In genomic region chr19:10763399-10763798, GRCh38 we compare ENCODE assay signal across 11 cellular contexts. TPM values are rescaled to one million over a fixed set of nuclear protein-coding genes. Genes with fewer than 3 reads are reported as not detected.
DNase-seq lines count a peak whose midpoint lies in the region; ATAC-seq and TF ChIP-seq lines count a peak whose summit lies in the region.
"Had no signal": no experiment of that assay in that cellular context is flagged by ENCODE, and none has a peak within 500 bp of the region (broad histone marks: within the 10 kb centered on the region; RNA-seq: fewer than 3 reads in every experiment).

No MANE protein-coding gene starts in this region.

- H3K27ac Mint-ChIP-seq in CD4-positive, CD25-positive, alpha-beta regulatory T cell = peak overlapping the region; percentile 92 to 94 (median 93)
- no peak overlapping the region for H3K27ac Mint-ChIP-seq in neural progenitor cell

- H3K9me3 ChIP-seq in CD4-positive, CD25-positive, alpha-beta regulatory T cell (ENCODE audit: control insufficient read depth in 2 of 2, low read length in 2 of 2) = no peaks in the 10 kb centered on the region
- no peaks in the 10 kb centered on the region for H3K9me3 ChIP-seq in IMR-90 (ENCODE audit: control insufficient read depth, insufficient read depth, low read length)
- no peaks in the 10 kb centered on the region for H3K9me3 ChIP-seq in osteoblast (ENCODE audit: low read depth, low read length)
- H3K9me3 ChIP-seq in neural progenitor cell (ENCODE audit: low read depth) = no peaks in the 10 kb centered on the region

- H3K27me3 ChIP-seq in CD4-positive, CD25-positive, alpha-beta regulatory T cell (ENCODE audit: control insufficient read depth, insufficient read depth, low read length) = no peaks in the 10 kb centered on the region
- H3K27me3 ChIP-seq in IMR-90 (ENCODE audit: control insufficient read depth, insufficient read depth, low read length) (no peaks in the 10 kb centered on the region), osteoblast (ENCODE audit: insufficient read depth, low read length) (no peaks in the 10 kb centered on the region), neural progenitor cell (no peaks in the 10 kb centered on the region)

- no peak overlapping the region for H3K4me2 ChIP-seq in IMR-90 (ENCODE audit: low read depth, low read length)
- H3K4me2 ChIP-seq in osteoblast (ENCODE audit: insufficient read depth, low read length) = no peak overlapping the region
- H3K4me2 ChIP-seq in neural progenitor cell = no peak overlapping the region

- H3K18ac ChIP-seq in IMR-90 (ENCODE audit: low read depth, low read length) = no peak overlapping the region

- no peak for DNase-seq in CD4-positive, CD25-positive, alpha-beta regulatory T cell
- no peak for DNase-seq in IMR-90
- DNase-seq in caudate nucleus (lab: John Stamatoyannopoulos, UW) = no peak
- peak; percentile 17 for DNase-seq in osteoblast (ENCODE audit: insufficient read length, low spot score, missing footprints)
- no peak for DNase-seq in globus pallidus (ENCODE audit: low spot score)
- DNase-seq in KG1 (lab: John Stamatoyannopoulos, UW) = no peak
- no peak for DNase-seq in neural progenitor cell (ENCODE audit: low spot score)
- DNase-seq: NCI-H1092 treated with DMSO at 0.1 percent for 48 hours; NCI-H524 treated with DMSO at 0.1 percent for 48 hours; stimulated activated CD4-positive, alpha-beta T cell treated with anti-CD3 and anti-CD28 coated beads, Interleukin-12 subunit alpha, Interleukin-12 subunit beta, amount 100 ng/mL, for 4 hours had no signal

- no peak overlapping the region for H4K5ac ChIP-seq in IMR-90 (ENCODE audit: low read depth, low read length)

- H2BK5ac ChIP-seq in IMR-90 (ENCODE audit: low read depth, low read length, poor library complexity, severe bottlenecking) = no peak overlapping the region

- no TSS peak for BruUV-seq in IMR-90 (replicated peaks; lab: Mats Ljungman, UMichigan)

- peaks cover 8 to 69% (median 46%) of the 10 kb centered on the region in 4 donors for H3K4me1 Mint-ChIP-seq in CD4-positive, CD25-positive, alpha-beta regulatory T cell
- peaks cover 19% of the 10 kb centered on the region for H3K4me1 Mint-ChIP-seq in neural progenitor cell

- H2BK120ac ChIP-seq in IMR-90 (ENCODE audit: low read depth, low read length) = no peak overlapping the region

- no peaks in the 10 kb centered on the region for H3F3A ChIP-seq in neural progenitor cell (ENCODE audit: low read depth)

- peaks cover 18 to 86% of the 10 kb centered on the region in 2 experiments; a peak in 3 of 4 replicates for H3K79me1 ChIP-seq in IMR-90 (ENCODE audit: low read depth in 1 of 2, low read length in 2 of 2)

- H4K20me1 ChIP-seq in IMR-90 (ENCODE audit: insufficient read depth, low read length) = peaks cover 61% of the 10 kb centered on the region
- H4K20me1 ChIP-seq in osteoblast (ENCODE audit: insufficient read depth, low read length) = peaks cover 68% of the 10 kb centered on the region
- H4K20me1 ChIP-seq in neural progenitor cell (ENCODE audit: low read depth) = peaks cover 9% of the 10 kb centered on the region

- no peak overlapping the region for H3K4me3 ChIP-seq in CD4-positive, CD25-positive, alpha-beta regulatory T cell (ENCODE audit: low read depth, low read length)
- H3K4me3 ChIP-seq in IMR-90 (ENCODE audit: insufficient read depth, low read depth, low read length) = no peak overlapping the region
- no peak overlapping the region for H3K4me3 ChIP-seq in osteoblast (ENCODE audit: insufficient read depth, low read length)
- no peak overlapping the region for H3K4me3 ChIP-seq in neural progenitor cell

- no peak overlapping the region for H4K8ac ChIP-seq in IMR-90 (ENCODE audit: low read depth in 2 of 2, low read length in 2 of 2)

- H4K91ac ChIP-seq in IMR-90 (ENCODE audit: insufficient read depth, low read depth, low read length) = no peak overlapping the region

- peak overlapping the region; percentile 56 for H3K27ac ChIP-seq in CD4-positive, CD25-positive, alpha-beta regulatory T cell (ENCODE audit: insufficient read depth, low read length, poor library complexity, severe bottlenecking)
- H3K27ac ChIP-seq in IMR-90 (ENCODE audit: insufficient read depth, low read length) (no peak overlapping the region), caudate nucleus (ENCODE audit: low read depth, low read length) (peak overlapping the region; percentile 16), osteoblast (ENCODE audit: low read depth, low read length) (no peak overlapping the region), neural progenitor cell (no peak overlapping the region)

- CTCF ChIA-PET in IMR-90 (lab: Yijun Ruan, JAX) = no interaction called here

- peak overlapping the region in 2 of 4 donors; percentile 43 to 61 for H3K4me3 Mint-ChIP-seq in CD4-positive, CD25-positive, alpha-beta regulatory T cell
- H3K4me3 Mint-ChIP-seq in neural progenitor cell = no peak overlapping the region

- no peaks in the 10 kb centered on the region for H3K27me3 Mint-ChIP-seq in CD4-positive, CD25-positive, alpha-beta regulatory T cell
- H3K27me3 Mint-ChIP-seq in neural progenitor cell (ENCODE audit: insufficient read depth, low read depth) = peaks cover 2% of the 10 kb centered on the region

- H3K79me2 ChIP-seq in osteoblast (ENCODE audit: insufficient read depth, low read length) = peaks cover 78% of the 10 kb centered on the region
- peaks cover 10% of the 10 kb centered on the region for H3K79me2 ChIP-seq in neural progenitor cell (ENCODE audit: low read depth)

- H3K36me3 Mint-ChIP-seq in CD4-positive, CD25-positive, alpha-beta regulatory T cell = peaks cover 13% of the 10 kb centered on the region
- H3K36me3 Mint-ChIP-seq in neural progenitor cell = peaks cover 4% of the 10 kb centered on the region

- no peak overlapping the region for H3K9ac ChIP-seq in IMR-90 (ENCODE audit: low read depth, low read length)
- no peak overlapping the region for H3K9ac ChIP-seq in neural progenitor cell

- H2AK5ac ChIP-seq in IMR-90 (ENCODE audit: low read depth, low read length) = no peak overlapping the region

- dilution Hi-C loops in IMR-90 (cut with HindIII; ENCODE audit: low sequenced_read_pairs, unreplicated experiment) = no loop called here

- 100% methylated on average over 2 of the region's 4 CpGs; no CpG with 5 or more reads in 1 of the 2 experiments for WGBS in IMR-90 (ENCODE audit: extremely low coverage in 2 of 2, insufficient read length in 1 of 2), 2 experiments

- in situ Hi-C loops in IMR-90 (cut with MboI; ENCODE audit: low sequenced_read_pairs) = no loop called here

- no peak overlapping the region for H2BK15ac ChIP-seq in IMR-90 (ENCODE audit: low read depth, low read length)

- peak overlapping the region; percentile 28 for H2AK9ac ChIP-seq in IMR-90 (replicated peaks; ENCODE audit: low read depth, low read length, poor library complexity)

- peaks cover 20% of the 10 kb centered on the region for H3K9me1 ChIP-seq in IMR-90 (ENCODE audit: insufficient read depth, low read length)

- no peak overlapping the region for H3K4ac ChIP-seq in IMR-90 (ENCODE audit: low read depth, low read length)

- H3K14ac ChIP-seq in IMR-90 (replicated peaks; ENCODE audit: low read depth, low read length) = no peak overlapping the region

- H3K23ac ChIP-seq in IMR-90 (ENCODE audit: low read depth, low read length) = no peak overlapping the region

- no peaks in the 10 kb centered on the region for H3K9me3 Mint-ChIP-seq in CD4-positive, CD25-positive, alpha-beta regulatory T cell
- no peaks in the 10 kb centered on the region for H3K9me3 Mint-ChIP-seq in neural progenitor cell

- H3K36me3 ChIP-seq in CD4-positive, CD25-positive, alpha-beta regulatory T cell (ENCODE audit: control insufficient read depth, insufficient read depth, low read length) = peaks cover 2% of the 10 kb centered on the region
- H3K36me3 ChIP-seq in IMR-90 (ENCODE audit: control insufficient read depth, insufficient read depth, low read length) (peaks cover 18% of the 10 kb centered on the region), osteoblast (ENCODE audit: insufficient read depth, low read length) (peaks cover 17% of the 10 kb centered on the region), neural progenitor cell (no peaks in the 10 kb centered on the region)

- H2AFZ ChIP-seq in IMR-90 (replicated peaks; ENCODE audit: low read length, poor library complexity) (no peak overlapping the region), osteoblast (ENCODE audit: low read length) (no peak overlapping the region), neural progenitor cell (replicated peaks) (no peak overlapping the region)

- no peak for TF ChIP-seq RAD21 in IMR-90 (IDR thresholded peaks at IDR 0.05; ENCODE audit: low read length)

- intact Hi-C loops in IMR-90 (cut with micrococcal nuclease) = no loop called here

- POLR2A ChIA-PET in IMR-90 (lab: Charles Lee; ENCODE audit: unreplicated experiment) = no interaction called here

- no peak for TF ChIP-seq POLR2A in IMR-90 (IDR thresholded peaks at IDR 0.05; ENCODE audit: low read depth, low read length)

- TF ChIP-seq CTCF in IMR-90 (conservative IDR thresholded peaks at IDR 0.05; ENCODE audit: low read depth, low read length) (no peak), osteoblast (IDR thresholded peaks at IDR 0.05; ENCODE audit: extremely low read depth, low read depth, low read length) (no peak), neural progenitor cell (IDR thresholded peaks at IDR 0.05) (no peak)

- H2BK20ac ChIP-seq in IMR-90 (ENCODE audit: low read depth, low read length) = no peak overlapping the region

- no peak overlapping the region for H3K56ac ChIP-seq in IMR-90 (ENCODE audit: extremely low read depth, insufficient read depth, low read length)

- peaks cover 55% of the 10 kb centered on the region for H3K4me1 ChIP-seq in CD4-positive, CD25-positive, alpha-beta regulatory T cell (ENCODE audit: control insufficient read depth, insufficient read depth, low read length, poor library complexity, severe bottlenecking)
- H3K4me1 ChIP-seq in IMR-90 (ENCODE audit: control insufficient read depth, insufficient read depth, low read length) = peaks cover 8% of the 10 kb centered on the region
- H3K4me1 ChIP-seq in osteoblast (ENCODE audit: insufficient read depth, low read length) = peaks cover 20% of the 10 kb centered on the region
- no peaks in the 10 kb centered on the region for H3K4me1 ChIP-seq in neural progenitor cell

- ATAC-seq in CD4-positive, CD25-positive, alpha-beta regulatory T cell (ENCODE audit: low read depth in 2 of 2) = no peak
- ATAC-seq in IMR-90 (ENCODE audit: low read depth) (no peak), GM21825 (IDR thresholded peaks at IDR 0.05; ENCODE audit: unreplicated experiment) (no peak)

TF ChIP-seq in IMR-90, 13 proteins besides CTCF, POLR2A, EP300 and RAD21:
- TF ChIP-seq MXI1 (IDR thresholded peaks at IDR 0.05; ENCODE audit: borderline replicate concordance, low read depth, low read length) (no peak), MAFK (IDR thresholded peaks at IDR 0.05; ENCODE audit: low read depth, low read length) (no peak)

RNA-seq across cellular contexts. Expression of gene DNM2, which starts 45.5 kb away (rescaled TPM):
- 269 TPM for total RNA-seq in CD4-positive, CD25-positive, alpha-beta regulatory T cell
- 10 to 100 TPM; 61.8 to 63.6 (median 62.8) TPM for polyA plus RNA-seq in CD4-positive, CD25-positive, alpha-beta regulatory T cell
- total RNA-seq in IMR-90 (2012; rRNA removed) = 55.0 and 55.6 TPM in 2 replicates
- 74.2 and 74.6 TPM in 2 replicates for polyA plus RNA-seq in IMR-90 (2012; rRNA removed)
- polyA plus RNA-seq in IMR-90 (2012; cell fraction: cytosol; rRNA removed) = 26.6 and 50.4 TPM in 2 replicates
- polyA plus RNA-seq in IMR-90 (2012; cell fraction: nucleus; rRNA removed; ENCODE audit: low replicate concordance) = 194 and 239 TPM in 2 replicates
- total RNA-seq in osteoblast = 89.6 and 102 TPM in 2 replicates
- 49.9 and 101 TPM in 2 replicates for total RNA-seq in neural progenitor cell (ENCODE audit: low replicate concordance)

Comparison
In these comparisons a context has a peak if more than half of its experiments do, and no peak if none do; other contexts are left out.
1. H3K27ac ChIP-seq: peak in CD4-positive, CD25-positive, alpha-beta regulatory T cell (single experiment) and caudate nucleus (single experiment); none in IMR-90 (single experiment), osteoblast (single experiment) and neural progenitor cell (single experiment).